ENCODE assay signal across 12 cellular contexts in genomic region chr20:46367967-46368901, GRCh38. TPM values are rescaled to one million over a fixed set of nuclear protein-coding genes. Genes with fewer than 3 reads are reported as not detected.
DNase-seq lines count a peak whose midpoint lies in the region; ATAC-seq and TF ChIP-seq lines count a peak whose summit lies in the region.
"Had no signal": no experiment of that assay in that cellular context is flagged by ENCODE, and none has a peak within 500 bp of the region (broad histone marks: within the 10 kb centered on the region; RNA-seq: fewer than 3 reads in every experiment).

No MANE protein-coding gene starts in this region.

- H3K9ac ChIP-seq in GM23248, result no peak overlapping the region

- no peak for DNase-seq in AG04450 (ENCODE audit: low read depth, low spot score)
- DNase-seq in DMS53 treated with DMSO at 0.1 percent for 48 hours (lab: John Stamatoyannopoulos, UW; ENCODE audit: unreplicated experiment), result peak; percentile 67
- DNase-seq in RWPE1 (ENCODE audit: low spot score), result peak; percentile 77
- DNase-seq in erythroblast (lab: John Stamatoyannopoulos, UW), result peak; percentile 53 to 73
- DNase-seq in GM23248, result no peak
- DNase-seq: amniotic stem cell, DMS 273 treated with DMSO at 0.1 percent for 48 hours, esophagus squamous epithelium, transverse colon had no signal

- peaks cover 28% of the 10 kb centered on the region for H3K36me3 ChIP-seq in GM23248 (ENCODE audit: low read depth)

- H3K27ac ChIP-seq in AG04450 (ENCODE audit: low read depth, low read length) (peak overlapping the region; percentile 13), RWPE1 (no peak overlapping the region), GM23248 (no peak overlapping the region)
- H3K27ac ChIP-seq: esophagus squamous epithelium, transverse colon had no signal

- no peak for TF ChIP-seq CTCF in AG04450 (IDR thresholded peaks at IDR 0.05; ENCODE audit: low read depth, low read length)
- no peak for TF ChIP-seq CTCF in RWPE1 (conservative IDR thresholded peaks at IDR 0.05; ENCODE audit: low read depth)

- H3K27me3 ChIP-seq in AG04450 (ENCODE audit: control insufficient read depth, insufficient read depth, low read length) (no peaks in the 10 kb centered on the region), GM23248 (replicated peaks; ENCODE audit: insufficient read depth) (no peaks in the 10 kb centered on the region)
- H3K27me3 ChIP-seq: esophagus squamous epithelium, transverse colon had no signal

- H4K20me1 ChIP-seq in GM23248 (ENCODE audit: insufficient read depth), result no peaks in the 10 kb centered on the region

- ATAC-seq in GM21825 (IDR thresholded peaks at IDR 0.05; ENCODE audit: unreplicated experiment) (no peak), GM19023 (IDR thresholded peaks at IDR 0.05; ENCODE audit: unreplicated experiment) (no peak), GM21381 (IDR thresholded peaks at IDR 0.05; ENCODE audit: unreplicated experiment) (no peak)

- no peaks in the 10 kb centered on the region for H3K9me2 ChIP-seq in GM23248 (ENCODE audit: insufficient read depth)

- H3K79me2 ChIP-seq in GM23248 (ENCODE audit: insufficient read depth), result peaks cover 9% of the 10 kb centered on the region

- H3K9me3 ChIP-seq in AG04450 (ENCODE audit: control insufficient read depth, insufficient read depth, low read length), result peaks cover 3% of the 10 kb centered on the region; the same call in 1 of the 2 replicates
- H3K9me3 ChIP-seq in GM23248 (ENCODE audit: low read depth), result no peaks in the 10 kb centered on the region
- H3K9me3 ChIP-seq: esophagus squamous epithelium, transverse colon had no signal

- no peak overlapping the region for H3K4me3 ChIP-seq in AG04450 (ENCODE audit: low read depth, low read length)
- no peak overlapping the region for H3K4me3 ChIP-seq in GM23248
- H3K4me3 ChIP-seq: esophagus squamous epithelium, transverse colon had no signal

- TF ChIP-seq POLR2A in erythroblast (IDR thresholded peaks at IDR 0.05; ENCODE audit: low read length), result no peak

- in situ Hi-C loops in GM23248 (cut with MboI), result no loop called here

- peaks cover 23% of the 10 kb centered on the region for H3F3A ChIP-seq in GM23248 (ENCODE audit: insufficient read depth)

- H3K4me1 ChIP-seq in GM23248 (ENCODE audit: insufficient read depth), result peaks cover 18% of the 10 kb centered on the region

- H2AFZ ChIP-seq in GM23248, result no peak overlapping the region

- WGBS in GM23248 (ENCODE audit: low coverage in 1 of 2, low lambda C conversion rate in 2 of 2, missing lambda C conversion rate in 2 of 2), 2 experiments, result 89 to 90% methylated on average over 6 of the region's 6 CpGs

- no peak overlapping the region for H3K4me2 ChIP-seq in GM23248 (ENCODE audit: unreplicated experiment)

- POLR2A ChIA-PET in AG04450 (lab: Yijun Ruan, JAX) (no interaction called here), RWPE1 (lab: Yijun Ruan, JAX; ENCODE audit: low non-redundant PET) (no interaction called here)

- CTCF ChIA-PET in AG04450 (lab: Charles Lee) (no interaction called here), RWPE1 (lab: Yijun Ruan, JAX) (interaction anchor here (0.6 to 1.6 kb wide), 7 partner anchors 8 to 738 kb away, joined by 3 to 8 read pairs (median 3); partner anchors contain the start of gene WFDC10A)

RNA-seq across cellular contexts. Expression of gene ELMO2, which starts 38.2 kb away (rescaled TPM):
- polyA plus RNA-seq in AG04450 (2011; rRNA removed), result 34.4 and 39.2 TPM in 2 replicates
- 51.9 and 70.9 TPM in 2 replicates for polyA minus RNA-seq in AG04450 (2011; rRNA and poly(A)+ RNA removed)
- total RNA-seq in GM23248 (2014; rRNA removed; shearing (Covaris generic)), result 51.1 and 57.9 TPM in 2 replicates
- polyA plus RNA-seq in GM23248 (2016; fragmentation: Nextera tagmentation; extraction: Ambion mirVana), result 38.4 and 41.5 TPM in 2 replicates

RNA-seq across cellular contexts. Expression of gene CDH22, which starts 59.9 kb away (rescaled TPM):
- not detected in 2 replicates for polyA plus RNA-seq in AG04450 (2011; rRNA removed)
- not detected in 2 replicates for polyA minus RNA-seq in AG04450 (2011; rRNA and poly(A)+ RNA removed)
- total RNA-seq in GM23248 (2014; rRNA removed; shearing (Covaris generic)), result not detected in 2 replicates
- not detected in 2 replicates for polyA plus RNA-seq in GM23248 (2016; fragmentation: Nextera tagmentation; extraction: Ambion mirVana)
- total RNA-seq: transverse colon had no signal

Comparison
In these comparisons a context has a peak if more than half of its experiments do, and no peak if none do; other contexts are left out.
1. DNase-seq: peak in DMS53 treated with DMSO at 0.1 percent for 48 hours (single experiment), RWPE1 (single experiment) and erythroblast (2 of 2); none in AG04450 (single experiment) and GM23248 (single experiment).